8 cellular contexts compared by ENCODE assay signal in genomic region chr15:65870889-65871533, GRCh38. TPM values are rescaled to one million over a fixed set of nuclear protein-coding genes. Genes with fewer than 3 reads are reported as not detected.
DNase-seq lines count a peak whose midpoint lies in the region; ATAC-seq and TF ChIP-seq lines count a peak whose summit lies in the region.

No MANE protein-coding gene starts in this region.

- ATAC-seq in HG02571 (IDR thresholded peaks at IDR 0.05; ENCODE audit: unreplicated experiment): no peak

- 31% methylated on average over 2 of the region's 2 CpGs for WGBS in liver

- intact Hi-C loops in A673 (cut with micrococcal nuclease; ENCODE audit: unreplicated experiment): no loop called here
- intact Hi-C loops in tibial artery (cut with DNase I; ENCODE audit: low total_unique reads): no loop called here

- H3K4me1 ChIP-seq in A673 (ENCODE audit: insufficient read depth, low read length, poor library complexity, severe bottlenecking) (peaks cover 12% of the 10 kb centered on the region), liver (ENCODE audit: control insufficient read depth in 4 of 4, insufficient read depth in 4 of 4, low read length in 3 of 4) (peaks cover 2 to 12% (median 8%) of the 10 kb centered on the region in 4 donors), tibial artery (peaks cover 0 to 33% (median 5%) of the 10 kb centered on the region in 4 donors)

- H3K9ac ChIP-seq in liver (ENCODE audit: low read depth in 1 of 2, low read length in 2 of 2): peak overlapping the region; percentile 79 to 87

- H3K4me3 ChIP-seq in A673 (ENCODE audit: low read depth, low read length, poor library complexity, severe bottlenecking) (peak overlapping the region; percentile 90), GM08714 (ENCODE audit: low read length) (peak overlapping the region; percentile 82), brain microvascular endothelial cell (ENCODE audit: low read depth, low read length) (peak overlapping the region; percentile 97), liver (ENCODE audit: low read depth in 1 of 3, low read length in 3 of 3) (peak overlapping the region; percentile 84 to 98 (median 92)), tibial artery (peak overlapping the region; percentile 69 to 89)

- CTCF ChIA-PET in A673 (lab: Charles Lee): interaction anchor here (0.6 to 0.7 kb wide), 2 partner anchors 14 to 46 kb away, joined by 3 to 5 read pairs; no protein-coding TSS in a partner anchor

- POLR2A ChIA-PET in A673 (lab: Charles Lee; ENCODE audit: low non-redundant PET): no interaction called here

- in situ Hi-C loops in brain microvascular endothelial cell (cut with HindIII; ENCODE audit: low pct_ligation_motif_present, low sequenced_read_pairs): loop anchor here (25.0 kb wide), 1 partner anchor 234 kb away; no protein-coding TSS in a partner anchor

- BruUV-seq in A673 (replicated peaks; lab: Mats Ljungman, UMichigan): TSS peak; percentile 36

- H3K9me3 ChIP-seq in A673 (ENCODE audit: low read depth, low read length, poor library complexity, severe bottlenecking) (no peaks in the 10 kb centered on the region), liver (ENCODE audit: control insufficient read depth in 4 of 4, low read length in 3 of 4) (no peaks in the 10 kb centered on the region), tibial artery (no peaks in the 10 kb centered on the region)

- no peaks in the 10 kb centered on the region for H3K27me3 ChIP-seq in A673 (replicated peaks; ENCODE audit: insufficient read depth, low read depth, low read length, poor library complexity)
- no peaks in the 10 kb centered on the region for H3K27me3 ChIP-seq in brain microvascular endothelial cell (replicated peaks)
- no peaks in the 10 kb centered on the region for H3K27me3 ChIP-seq in liver (ENCODE audit: control insufficient read depth in 4 of 4, insufficient read depth in 4 of 4, low read length in 3 of 4)
- H3K27me3 ChIP-seq in tibial artery: no peaks in the 10 kb centered on the region

- peaks cover 11% of the 10 kb centered on the region for H3K36me3 ChIP-seq in A673 (ENCODE audit: insufficient read depth, low read length, poor library complexity, severe bottlenecking)
- peaks cover 4% of the 10 kb centered on the region for H3K36me3 ChIP-seq in brain microvascular endothelial cell (replicated peaks)
- peaks cover 0 to 5% (median 0%) of the 10 kb centered on the region in 4 donors for H3K36me3 ChIP-seq in liver (ENCODE audit: control insufficient read depth in 4 of 4, insufficient read depth in 3 of 4, low read depth in 1 of 4, low read length in 3 of 4)
- H3K36me3 ChIP-seq in tibial artery: peaks cover 0 to 10% (median 10%) of the 10 kb centered on the region in 3 donors

- TF ChIP-seq CTCF in A673 (conservative IDR thresholded peaks at IDR 0.05; ENCODE audit: low read depth, low read length): no peak
- no peak for TF ChIP-seq CTCF in brain microvascular endothelial cell (IDR thresholded peaks at IDR 0.05; ENCODE audit: low read depth, low read length, missing control alignments)
- no peak for TF ChIP-seq CTCF in liver (IDR thresholded peaks at IDR 0.05; ENCODE audit: low read depth, low read length, missing input control)
- no peak for TF ChIP-seq CTCF in tibial artery (IDR thresholded peaks at IDR 0.05)

- DNase-seq in A673 (ENCODE audit: low spot score) (peak; percentile 65), NOMO-1 (lab: John Stamatoyannopoulos, UW; ENCODE audit: unreplicated experiment in 2 of 2) (peak; percentile 33 to 76), brain microvascular endothelial cell (peak; percentile 52), tibial artery (no peak), KG1 (lab: John Stamatoyannopoulos, UW) (no peak)

- no peak for TF ChIP-seq RAD21 in liver (IDR thresholded peaks at IDR 0.05)

- H3K27ac ChIP-seq in A673 (ENCODE audit: low read depth, low read length, poor library complexity, severe bottlenecking) (peak overlapping the region; percentile 89), brain microvascular endothelial cell (peak overlapping the region; percentile 80), liver (ENCODE audit: low read depth in 1 of 2, low read length in 2 of 2) (peak overlapping the region in 1 of 2 donors; percentile 38), tibial artery (peak overlapping the region; percentile 91 to 95)

TF ChIP-seq in liver, 16 proteins besides CTCF, POLR2A, EP300 and RAD21:
- peak; percentile 60 for TF ChIP-seq YY1 (IDR thresholded peaks at IDR 0.05)
- no peak for TF ChIP-seq RXRA (IDR thresholded peaks at IDR 0.05)

RNA-seq across cellular contexts. Expression of gene RAB11A, which starts 1.7 kb away (rescaled TPM):
- 220 and 227 TPM in 2 replicates for total RNA-seq in A673 (2021)
- 10 to 100 TPM; 40.6 to 84.8 TPM for total RNA-seq in liver
- 100 to 1,000 TPM in 1 of 2 donors, 10 to 100 TPM in 1; 78.5 to 100 TPM for polyA plus RNA-seq in liver

Comparison
In these comparisons a context has a peak if more than half of its experiments do, and no peak if none do; other contexts are left out.
1. DNase-seq: peak in A673 (single experiment), NOMO-1 (2 of 2) and brain microvascular endothelial cell (single experiment); none in tibial artery (0 of 2) and KG1 (single experiment).
2. Peak in every context shown above with its lines, with median percentiles within 50 percentile points of each other: H3K4me3 ChIP-seq.